In the genomic region with DNA sequence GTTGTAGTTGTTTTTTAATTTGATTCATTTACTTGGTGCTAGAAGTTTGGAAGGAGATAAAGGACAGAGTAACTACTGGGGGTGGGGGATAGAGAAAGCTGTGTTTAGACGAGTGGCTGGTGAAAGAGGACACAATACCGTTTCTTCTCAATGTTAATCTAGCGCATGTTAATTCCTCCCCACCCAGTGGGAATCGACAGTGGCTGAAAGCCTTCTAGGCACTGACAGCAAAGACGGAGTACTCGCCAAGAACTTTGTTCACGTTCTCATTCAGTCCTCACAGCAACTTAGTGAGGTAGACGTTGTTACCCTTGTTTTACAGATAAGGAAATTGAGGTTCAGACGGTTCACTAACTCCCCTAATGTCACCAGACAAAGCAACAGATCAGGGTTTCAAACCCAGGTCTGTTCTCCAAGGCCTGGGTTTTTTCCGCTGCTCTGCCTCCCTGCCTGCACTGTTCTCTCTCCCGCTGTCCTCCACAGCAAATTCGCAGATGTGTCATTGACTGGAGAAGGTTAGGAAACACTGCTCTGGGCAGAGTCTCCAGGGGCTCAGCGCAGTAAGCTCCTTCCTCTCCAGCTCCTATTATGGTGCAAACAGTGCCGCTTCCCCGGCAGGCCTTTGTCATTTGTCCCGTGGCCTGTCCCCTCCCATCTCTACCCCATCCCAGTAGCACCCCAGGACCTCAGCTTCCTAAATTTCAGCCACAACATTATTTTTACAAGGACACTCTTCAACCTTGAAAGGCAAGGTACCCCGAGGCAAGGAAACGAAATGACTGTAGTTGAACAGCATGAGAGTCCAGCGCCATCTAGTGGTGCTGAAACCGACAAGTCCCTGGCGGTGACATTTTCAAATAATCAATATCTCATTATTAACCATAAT, we compare ENCODE assay signal across 8 cellular contexts. TPM values are rescaled to one million over a fixed set of nuclear protein-coding genes. Genes with fewer than 3 reads are reported as not detected.
DNase-seq lines count a peak whose midpoint lies in the region; ATAC-seq, FAIRE-seq and TF ChIP-seq lines count a peak whose summit lies in the region.

No MANE protein-coding gene starts in this region.

- no peaks in the 10 kb centered on the region for H3K27me3 ChIP-seq in GM23248 (replicated peaks; ENCODE audit: insufficient read depth)

- no peak for ATAC-seq in GM21526 (IDR thresholded peaks at IDR 0.05; ENCODE audit: low FRiP score, unreplicated experiment)

- peak overlapping the region; percentile 81 for H2AFZ ChIP-seq in GM23248

- H3K79me2 ChIP-seq in GM23248 (ENCODE audit: insufficient read depth): no peaks in the 10 kb centered on the region

- H3K27ac ChIP-seq in GM23248 (0 out of 2 replicates have a peak overlapping the region, but pooled peaks have one; percentile 5), kidney (ENCODE audit: low read depth in 2 of 2, low read length in 2 of 2) (peak overlapping the region; percentile 73 to 88)

- in situ Hi-C loops in GM23248 (cut with MboI): loop anchor here (10.0 kb wide), 1 partner anchor 58 kb away; no protein-coding TSS in a partner anchor

- H3K9me3 ChIP-seq in GM23248 (ENCODE audit: low read depth) (no peaks in the 10 kb centered on the region), kidney (ENCODE audit: control insufficient read depth in 1 of 2, low read length in 2 of 2) (no peaks in the 10 kb centered on the region)

- FAIRE-seq in kidney (lab: Jason Lieb, UNC): no peak

- peaks cover 31% of the 10 kb centered on the region for H3F3A ChIP-seq in GM23248 (ENCODE audit: insufficient read depth)

- no peaks in the 10 kb centered on the region for H4K20me1 ChIP-seq in GM23248 (ENCODE audit: insufficient read depth)

- intact Hi-C loops in kidney (cut with DNase I): loop anchor here (10.0 kb wide), 1 partner anchor 708 kb away; no protein-coding TSS in a partner anchor

- TF ChIP-seq CTCF in AG09309 (IDR thresholded peaks at IDR 0.05; ENCODE audit: control insufficient read depth, insufficient read depth, low read depth, low read length, missing control alignments): peak; percentile 89
- peak; percentile 90 for TF ChIP-seq CTCF in kidney (IDR thresholded peaks at IDR 0.05; ENCODE audit: borderline replicate concordance, extremely low read depth, insufficient read depth)

- peak overlapping the region; percentile 46 for H3K4me3 ChIP-seq in AG09309 (ENCODE audit: control insufficient read depth, low read depth, low read length)
- peak overlapping the region; percentile 78 for H3K4me3 ChIP-seq in GM23248
- H3K4me3 ChIP-seq in kidney (ENCODE audit: low read length in 2 of 2): peak overlapping the region; percentile 43 to 53

- H3K4me1 ChIP-seq in GM23248 (ENCODE audit: insufficient read depth): peaks cover 9% of the 10 kb centered on the region
- H3K4me1 ChIP-seq in kidney (ENCODE audit: control insufficient read depth in 1 of 2, insufficient read depth in 1 of 2, low read depth in 1 of 2, low read length in 2 of 2): peaks cover 23 to 24% of the 10 kb centered on the region in 2 donors

- DNase-seq in AG09309 (ENCODE audit: low read depth): no peak
- DNase-seq in GM23248: peak; percentile 89
- DNase-seq in NCI-H2196 treated with DMSO at 0.1 percent for 48 hours (lab: John Stamatoyannopoulos, UW; ENCODE audit: unreplicated experiment): peak; percentile 40
- peak; percentile 45 for DNase-seq in activated CD4-positive, CD25-positive, alpha-beta regulatory T cell treated with anti-CD3 and anti-CD28 coated beads, Interleukin-2, amount 50 U/mL, for 16 hours (ENCODE audit: low read depth, low spot score)
- DNase-seq in cerebellum (ENCODE audit: low spot score): peak; percentile 62
- no peak for DNase-seq in kidney
- peak in 2 of 3 donors; percentile 51 to 70 for DNase-seq in stimulated activated CD4-positive, alpha-beta T cell treated with anti-CD3 and anti-CD28 coated beads, Interleukin-12 subunit alpha, Interleukin-12 subunit beta, amount 100 ng/mL, for 48 hours (ENCODE audit: low read depth in 2 of 3, low spot score in 1 of 3)

- H3K9ac ChIP-seq in GM23248 (peak overlapping the region; percentile 48), kidney (ENCODE audit: low read length in 2 of 2) (peak overlapping the region; percentile 4 to 67)

- no peaks in the 10 kb centered on the region for H3K36me3 ChIP-seq in GM23248 (ENCODE audit: low read depth)
- H3K36me3 ChIP-seq in kidney (ENCODE audit: control insufficient read depth in 1 of 2, insufficient read depth in 2 of 2, low read length in 2 of 2): no peaks in the 10 kb centered on the region

- H3K4me2 ChIP-seq in GM23248 (ENCODE audit: unreplicated experiment): peak overlapping the region; percentile 91

- H3K9me2 ChIP-seq in GM23248 (ENCODE audit: insufficient read depth): no peaks in the 10 kb centered on the region

- 4 to 7% methylated on average over 21 of the region's 21 CpGs for WGBS in GM23248 (ENCODE audit: low coverage in 1 of 2, low lambda C conversion rate in 2 of 2, missing lambda C conversion rate in 2 of 2), 2 experiments

RNA-seq across cellular contexts. Expression of a gene that starts 16.9 kb away (rescaled TPM):
- total RNA-seq in GM23248 (2014; rRNA removed; shearing (Covaris generic)): 24.8 and 33.4 TPM in 2 replicates
- polyA plus RNA-seq in GM23248 (2016; fragmentation: Nextera tagmentation; extraction: Ambion mirVana): 60.5 and 61.1 TPM in 2 replicates
- 17.1 TPM for total RNA-seq in cerebellum
- 40.2 TPM for total RNA-seq in kidney
- 75.3 TPM for polyA plus RNA-seq in kidney (ENCODE audit: insufficient read depth, low read depth, low replicate concordance)

Comparison
In these comparisons a context has a peak if more than half of its experiments do, and no peak if none do; other contexts are left out.
1. DNase-seq: peak in GM23248 (single experiment), NCI-H2196 treated with DMSO at 0.1 percent for 48 hours (single experiment), activated CD4-positive, CD25-positive, alpha-beta regulatory T cell treated with anti-CD3 and anti-CD28 coated beads, Interleukin-2, amount 50 U/mL, for 16 hours (single experiment), cerebellum (single experiment) and stimulated activated CD4-positive, alpha-beta T cell treated with anti-CD3 and anti-CD28 coated beads, Interleukin-12 subunit alpha, Interleukin-12 subunit beta, amount 100 ng/mL, for 48 hours (2 of 3); none in AG09309 (single experiment) and kidney (single experiment).
2. Peak in every context shown above with its lines, with median percentiles within 50 percentile points of each other: H3K4me3 ChIP-seq.